9 cellular contexts compared by ENCODE assay signal in genomic region chr12:52070243-52070925, GRCh38. TPM values are rescaled to one million over a fixed set of nuclear protein-coding genes. Genes with fewer than 3 reads are reported as not detected.
A peak's percentile ranks its signal among the peaks of the same experiment; 100 is the strongest.
DNase-seq lines count a peak whose midpoint lies in the region; ATAC-seq, FAIRE-seq and TF ChIP-seq lines count a peak whose summit lies in the region.
"Had no signal": no experiment of that assay in that cellular context is flagged by ENCODE, and none has a peak within 500 bp of the region (broad histone marks: within the 10 kb centered on the region; RNA-seq: fewer than 3 reads in every experiment).

No MANE protein-coding gene starts in this region.

- no peak for ATAC-seq in CD8-positive, alpha-beta T cell
- no peak for ATAC-seq in sciatic nerve

- FAIRE-seq in bronchial epithelial cell (lab: Jason Lieb, UNC) = no peak

- H3K27ac ChIP-seq in CD8-positive, alpha-beta T cell (ENCODE audit: low read depth, low read length) = peak overlapping the region; percentile 87

- POLR2A ChIA-PET in CD8-positive, alpha-beta T cell (lab: Charles Lee) = interaction anchor here (0.9 to 4.8 kb wide), 12 partner anchors 20 to 249 kb away, joined by 3 to 27 read pairs (median 4); partner anchors contain the start of genes NR4A1 and TAMALIN

- peak overlapping the region; percentile 99 for H3K27ac Mint-ChIP-seq in CD8-positive, alpha-beta T cell

- CTCF ChIA-PET in CD8-positive, alpha-beta T cell (lab: Charles Lee) = interaction anchor here (0.8 to 34.0 kb wide), 14 partner anchors 8 to 89 kb away, joined by 3 to 896 read pairs (median 4); partner anchors contain the start of gene NR4A1

- no peaks in the 10 kb centered on the region for H3K9me3 Mint-ChIP-seq in CD8-positive, alpha-beta T cell

- H3K9ac ChIP-seq in mucosa of stomach (ENCODE audit: low read length) = peak overlapping the region; percentile 88

- TF ChIP-seq CTCF in CD8-positive, alpha-beta T cell (IDR thresholded peaks at IDR 0.05) = no peak
- no peak for TF ChIP-seq CTCF in bronchial epithelial cell (IDR thresholded peaks at IDR 0.05; ENCODE audit: insufficient read depth, low read length, severe bottlenecking)

- H3K9me3 ChIP-seq in CD8-positive, alpha-beta T cell (ENCODE audit: low read length) = no peaks in the 10 kb centered on the region
- no peaks in the 10 kb centered on the region for H3K9me3 ChIP-seq in mucosa of stomach (ENCODE audit: control insufficient read depth, low read length)

- intact Hi-C loops in CD8-positive, alpha-beta T cell (cut with DNase I, micrococcal nuclease) = loop anchor here (1.0 to 5.0 kb wide), 2 partner anchors 13 to 753 kb away; no protein-coding TSS in a partner anchor
- intact Hi-C loops in sciatic nerve (cut with DNase I) = no loop called here

- no peaks in the 10 kb centered on the region for H3K27me3 ChIP-seq in CD8-positive, alpha-beta T cell (ENCODE audit: insufficient read depth, low read length)
- H3K27me3 ChIP-seq in bronchial epithelial cell (ENCODE audit: control insufficient read depth, insufficient read depth, low read length) (no peaks in the 10 kb centered on the region), mucosa of stomach (ENCODE audit: control insufficient read depth, insufficient read depth, low read length) (no peaks in the 10 kb centered on the region)

- DNase-seq in CD8-positive, alpha-beta T cell = peak in 1 of 7 experiments; percentile 51
- DNase-seq in HT-29 (ENCODE audit: low spot score) = peak; percentile 29
- DNase-seq in bronchial epithelial cell (ENCODE audit: low read depth) = no peak
- no peak for DNase-seq in sciatic nerve (ENCODE audit: low spot score)
- no peak for DNase-seq in LoVo (ENCODE audit: low spot score)
- no peak for DNase-seq in GM19238 (ENCODE audit: insufficient read length, low spot score)
- DNase-seq in inferior parietal cortex (ENCODE audit: extremely low spot score) = no peak

- peak overlapping the region; percentile 98 for H3K4me3 Mint-ChIP-seq in CD8-positive, alpha-beta T cell

- peaks cover 48% of the 10 kb centered on the region for H3K4me1 Mint-ChIP-seq in CD8-positive, alpha-beta T cell (ENCODE audit: low read depth)

- H3K4me1 ChIP-seq in CD8-positive, alpha-beta T cell (ENCODE audit: insufficient read depth, low read length) = peaks cover 33% of the 10 kb centered on the region
- peaks cover 39% of the 10 kb centered on the region for H3K4me1 ChIP-seq in mucosa of stomach (ENCODE audit: control insufficient read depth, insufficient read depth, low read length)

- H3K36me3 Mint-ChIP-seq in CD8-positive, alpha-beta T cell = peaks cover 39% of the 10 kb centered on the region

- H3K36me3 ChIP-seq in CD8-positive, alpha-beta T cell (ENCODE audit: insufficient read depth, low read length) = peaks cover 7% of the 10 kb centered on the region
- peaks cover 14% of the 10 kb centered on the region for H3K36me3 ChIP-seq in bronchial epithelial cell (ENCODE audit: control insufficient read depth, insufficient read depth, low read length)
- H3K36me3 ChIP-seq in mucosa of stomach (ENCODE audit: control insufficient read depth, insufficient read depth, low read length) = peaks cover 7% of the 10 kb centered on the region

- H3K27me3 Mint-ChIP-seq in CD8-positive, alpha-beta T cell (ENCODE audit: low read depth) = no peaks in the 10 kb centered on the region

- peak overlapping the region; percentile 98 for H3K4me3 ChIP-seq in CD8-positive, alpha-beta T cell (ENCODE audit: low read depth, low read length)
- H3K4me3 ChIP-seq in bronchial epithelial cell (ENCODE audit: low read depth, low read length) (peak overlapping the region; percentile 89), mucosa of stomach (ENCODE audit: low read length) (peak overlapping the region; percentile 94)

RNA-seq across cellular contexts. Expression of gene ATG101, which starts 0.6 kb away (rescaled TPM):
- 10 to 100 TPM; 19.1 to 19.3 TPM for total RNA-seq in CD8-positive, alpha-beta T cell
- 105 and 114 TPM in 2 replicates for total RNA-seq in HT-29 (2014; rRNA removed; shearing (Covaris generic))
- total RNA-seq in bronchial epithelial cell = 153 and 181 TPM in 2 replicates
- total RNA-seq in sciatic nerve = 28.2 TPM

RNA-seq across cellular contexts. Expression of gene SMIM41, which starts 9.1 kb away (rescaled TPM):
- total RNA-seq in CD8-positive, alpha-beta T cell = under 1 TPM in 1 of 2 experiments, not detected in 1; 0.22 TPM
- total RNA-seq in HT-29 (2014; rRNA removed; shearing (Covaris generic)) = not detected in 2 replicates
- 0.13 and 0.26 TPM in 2 replicates for total RNA-seq in bronchial epithelial cell
- total RNA-seq in sciatic nerve = 12.4 TPM
- total RNA-seq: HT1080 had no signal

RNA-seq across cellular contexts. Expression of gene NR4A1, which starts 19.1 kb away (rescaled TPM):
- 10 to 100 TPM; 59.7 to 60.0 TPM for total RNA-seq in CD8-positive, alpha-beta T cell
- total RNA-seq in HT-29 (2014; rRNA removed; shearing (Covaris generic)) = 49.6 and 61.2 TPM in 2 replicates
- 0.38 and 0.79 TPM in 2 replicates for total RNA-seq in bronchial epithelial cell
- 688 TPM for total RNA-seq in sciatic nerve

Comparison
In these comparisons a context has a peak if more than half of its experiments do, and no peak if none do; other contexts are left out.
1. RNA of gene SMIM41, which starts 9.1 kb away (total RNA-seq): 12.4 TPM in sciatic nerve (single experiment); 0.13 to 0.26 TPM in bronchial epithelial cell, 0.22 TPM in CD8-positive, alpha-beta T cell and not detected in HT-29; every median in the first group is over 10 times any median in the second.
2. RNA of gene NR4A1, which starts 19.1 kb away (total RNA-seq): 688 TPM in sciatic nerve (single experiment), 49.6 to 61.2 TPM in HT-29 and 59.7 to 60.0 TPM in CD8-positive, alpha-beta T cell; 0.38 to 0.79 TPM in bronchial epithelial cell; every median in the first group is over 10 times any median in the second.
3. Peak in every context shown above with its lines, with median percentiles within 50 percentile points of each other: H3K4me3 ChIP-seq.